8 cellular contexts compared by ENCODE assay signal in genomic region chr2:43576983-43577892, GRCh38. TPM values are rescaled to one million over a fixed set of nuclear protein-coding genes. Genes with fewer than 3 reads are reported as not detected.
DNase-seq lines count a peak whose midpoint lies in the region; ATAC-seq, FAIRE-seq and TF ChIP-seq lines count a peak whose summit lies in the region.

No MANE protein-coding gene starts in this region.

- H3K27me3 Mint-ChIP-seq in CD4-positive, alpha-beta memory T cell, result no peaks in the 10 kb centered on the region
- no peaks in the 10 kb centered on the region for H3K27me3 Mint-ChIP-seq in brain

- H3K4me1 Mint-ChIP-seq in CD4-positive, alpha-beta memory T cell, result peaks cover 2 to 15% (median 10%) of the 10 kb centered on the region in 4 donors
- peaks cover 4% of the 10 kb centered on the region for H3K4me1 Mint-ChIP-seq in brain

- no peak overlapping the region for H3K4me3 Mint-ChIP-seq in CD4-positive, alpha-beta memory T cell
- H3K4me3 Mint-ChIP-seq in brain, result no peak overlapping the region

- H3K4me3 ChIP-seq in CD4-positive, alpha-beta memory T cell (ENCODE audit: low read length in 2 of 2), result no peak overlapping the region
- H3K4me3 ChIP-seq in kidney (ENCODE audit: low read length in 2 of 2), result no peak overlapping the region
- H3K4me3 ChIP-seq in tibial artery, result no peak overlapping the region

- no peaks in the 10 kb centered on the region for H3K9me3 Mint-ChIP-seq in CD4-positive, alpha-beta memory T cell
- no peaks in the 10 kb centered on the region for H3K9me3 Mint-ChIP-seq in brain

- TF ChIP-seq CTCF in GM13977 (IDR thresholded peaks at IDR 0.05; ENCODE audit: extremely low read depth, insufficient read depth, missing control alignments) (peak; percentile 65), brain (conservative IDR thresholded peaks at IDR 0.05) (peak; percentile 72 to 83), kidney (IDR thresholded peaks at IDR 0.05; ENCODE audit: borderline replicate concordance, extremely low read depth, insufficient read depth) (peak; percentile 62), tibial artery (IDR thresholded peaks at IDR 0.05) (peak; percentile 56 to 77)

- no peak overlapping the region for H3K9ac ChIP-seq in kidney (ENCODE audit: low read length in 2 of 2)

- CTCF ChIA-PET in CD4-positive, alpha-beta memory T cell (lab: Charles Lee; ENCODE audit: partially characterized antibody), result interaction anchor here (0.6 to 3.8 kb wide), 29 partner anchors 8 to 767 kb away, joined by 3 to 53 read pairs (median 5); no protein-coding TSS in a partner anchor

- H3K4me1 ChIP-seq in CD4-positive, alpha-beta memory T cell (ENCODE audit: insufficient read depth, low read length), result no peaks in the 10 kb centered on the region
- H3K4me1 ChIP-seq in kidney (ENCODE audit: control insufficient read depth in 1 of 2, insufficient read depth in 1 of 2, low read depth in 1 of 2, low read length in 2 of 2) (no peaks in the 10 kb centered on the region), tibial artery (peaks cover 0 to 6% (median 3%) of the 10 kb centered on the region in 4 donors)

- H3K27me3 ChIP-seq in CD4-positive, alpha-beta memory T cell (ENCODE audit: insufficient read depth, low read length), result no peaks in the 10 kb centered on the region
- H3K27me3 ChIP-seq in tibial artery, result no peaks in the 10 kb centered on the region

- in situ Hi-C loops in GM13977 (cut with MboI; ENCODE audit: low pct_unique_long_range_greater_than_20kb, low sequenced_read_pairs, unreplicated experiment), result no loop called here

- H3K9me3 ChIP-seq in CD4-positive, alpha-beta memory T cell (ENCODE audit: control insufficient read depth in 1 of 2, low read length in 2 of 2), result no peaks in the 10 kb centered on the region
- H3K9me3 ChIP-seq in kidney (ENCODE audit: control insufficient read depth in 1 of 2, low read length in 2 of 2), result no peaks in the 10 kb centered on the region
- no peaks in the 10 kb centered on the region for H3K9me3 ChIP-seq in tibial artery

- peak overlapping the region in 1 of 7 donors; percentile 12 for H3K27ac Mint-ChIP-seq in CD4-positive, alpha-beta memory T cell
- H3K27ac Mint-ChIP-seq in brain, result peak overlapping the region in 2 of 5 experiments; percentile 65 to 69

- POLR2A ChIA-PET in CD4-positive, alpha-beta memory T cell (lab: Charles Lee; ENCODE audit: partially characterized antibody), result interaction anchor here (0.6 to 1.6 kb wide), 7 partner anchors 11 to 767 kb away, joined by 3 to 9 read pairs (median 3); no protein-coding TSS in a partner anchor

- peaks cover 47% of the 10 kb centered on the region for H3K36me3 ChIP-seq in CD4-positive, alpha-beta memory T cell (ENCODE audit: insufficient read depth, low read length)
- H3K36me3 ChIP-seq in kidney (ENCODE audit: control insufficient read depth in 1 of 2, insufficient read depth in 2 of 2, low read length in 2 of 2) (peaks cover 17 to 22% of the 10 kb centered on the region in 2 donors), tibial artery (peaks cover 20 to 71% (median 55%) of the 10 kb centered on the region in 3 donors)

- peak in 4 of 5 donors; percentile 51 to 54 (median 54) for DNase-seq in CD4-positive, alpha-beta memory T cell
- DNase-seq in GM13977 (ENCODE audit: low spot score) (peak; percentile 22), NCI-H526 (lab: John Stamatoyannopoulos, UW) (peak; percentile 6 to 51), kidney (no peak), tibial artery (no peak)

- FAIRE-seq in kidney (lab: Jason Lieb, UNC), result peak; percentile 97

- H3K27ac ChIP-seq in CD4-positive, alpha-beta memory T cell (ENCODE audit: low read depth, low read length), result no peak overlapping the region
- H3K27ac ChIP-seq in kidney (ENCODE audit: low read depth in 2 of 2, low read length in 2 of 2), result no peak overlapping the region
- H3K27ac ChIP-seq in tibial artery, result peak overlapping the region; percentile 8 to 42

- ATAC-seq in HG02678 (IDR thresholded peaks at IDR 0.05; ENCODE audit: unreplicated experiment), result no peak
- ATAC-seq in HG03457 (IDR thresholded peaks at IDR 0.05; ENCODE audit: unreplicated experiment), result no peak

- intact Hi-C loops in CD4-positive, alpha-beta memory T cell (cut with micrococcal nuclease), result loop anchor here (1.0 to 2.0 kb wide), 3 partner anchors 450 to 748 kb away; no protein-coding TSS in a partner anchor
- intact Hi-C loops in kidney (cut with DNase I), result no loop called here
- intact Hi-C loops in tibial artery (cut with DNase I; ENCODE audit: low total_unique reads), result loop anchor here (10.0 kb wide), 1 partner anchor 752 kb away; no protein-coding TSS in a partner anchor

- peaks cover 45 to 57% of the 10 kb centered on the region in 2 donors for H3K36me3 Mint-ChIP-seq in CD4-positive, alpha-beta memory T cell
- H3K36me3 Mint-ChIP-seq in brain, result peaks cover 48% of the 10 kb centered on the region

RNA-seq across cellular contexts. Expression of gene THADA, which starts 18.6 kb away (rescaled TPM):
- total RNA-seq in CD4-positive, alpha-beta memory T cell, result 10 to 100 TPM; 42.1 to 44.8 TPM
- 10 to 100 TPM; 20.3 to 23.4 TPM for polyA plus RNA-seq in CD4-positive, alpha-beta memory T cell
- polyA plus RNA-seq in brain (ENCODE audit: insufficient read depth, low read depth, low replicate concordance) (17.8 TPM), kidney (ENCODE audit: insufficient read depth, low read depth, low replicate concordance) (21.4 TPM)
- total RNA-seq in kidney, result 45.1 TPM

RNA-seq across cellular contexts. Expression of gene PLEKHH2, which starts 59.8 kb away (rescaled TPM):
- total RNA-seq in CD4-positive, alpha-beta memory T cell, result 1 to 10 TPM; 1.2 TPM
- not detected for polyA plus RNA-seq in CD4-positive, alpha-beta memory T cell
- polyA plus RNA-seq in brain (ENCODE audit: insufficient read depth, low read depth, low replicate concordance) (1.0 TPM), kidney (ENCODE audit: insufficient read depth, low read depth, low replicate concordance) (4.3 TPM)
- 25.0 TPM for total RNA-seq in kidney

Comparison
In these comparisons a context has a peak if more than half of its experiments do, and no peak if none do; other contexts are left out.
1. DNase-seq: peak in CD4-positive, alpha-beta memory T cell (4 of 5), GM13977 (single experiment) and NCI-H526 (2 of 2); none in kidney (single experiment) and tibial artery (0 of 2).
2. H3K27ac ChIP-seq: peak in tibial artery (2 of 2); none in CD4-positive, alpha-beta memory T cell (single experiment) and kidney (0 of 2).
3. Peak in every context shown above with its lines, with median percentiles within 50 percentile points of each other: CTCF ChIP-seq.